ENCODE assay signal across 8 cellular contexts in the genomic region with DNA sequence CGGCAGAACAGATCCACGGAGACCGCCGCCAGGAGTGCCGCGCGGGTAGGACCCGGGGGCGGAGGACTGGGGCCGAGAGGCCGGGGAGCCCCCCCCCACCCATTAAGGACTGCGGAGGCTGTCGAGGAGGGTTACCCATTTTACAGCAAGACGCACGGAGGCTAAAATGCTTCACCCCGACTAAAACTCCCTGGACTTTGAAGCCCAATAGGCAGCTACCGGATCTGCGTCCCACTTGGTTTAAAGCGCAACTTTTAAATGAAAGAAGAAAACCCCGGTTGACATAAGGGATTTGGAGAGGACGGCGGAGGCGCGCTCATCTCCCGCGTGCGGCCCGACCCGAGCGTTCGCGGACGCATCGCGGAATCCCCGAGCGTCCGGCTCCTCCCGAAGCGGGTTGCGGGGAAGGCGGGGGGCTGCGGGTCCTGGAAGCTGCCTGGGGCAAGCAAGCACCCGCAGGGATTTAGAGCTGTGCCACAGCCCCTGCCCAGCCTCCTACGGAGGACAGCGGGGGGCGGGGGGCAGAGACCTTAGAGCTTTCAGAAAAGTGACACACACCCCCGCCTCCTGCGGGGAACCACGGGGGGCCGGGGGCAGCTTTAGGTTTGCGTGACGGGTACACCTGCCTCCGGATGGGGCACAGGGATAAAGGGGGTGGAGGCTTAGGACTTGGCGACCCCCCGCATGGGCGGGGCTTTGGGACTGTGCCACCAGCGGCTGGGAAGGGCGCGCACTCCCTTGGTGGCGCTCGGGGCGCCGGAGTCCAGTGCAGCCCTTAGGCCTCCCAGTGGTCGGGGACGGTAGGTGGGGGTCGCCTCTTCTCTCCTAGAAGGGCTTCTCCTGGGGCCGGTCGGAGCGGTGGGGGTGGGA. TPM values are rescaled to one million over a fixed set of nuclear protein-coding genes. Genes with fewer than 3 reads are reported as not detected.
DNase-seq lines count a peak whose midpoint lies in the region; ATAC-seq and TF ChIP-seq lines count a peak whose summit lies in the region.

No MANE protein-coding gene starts in this region.

- peaks cover 0 to 4% of the 10 kb centered on the region in 2 experiments; a peak in 1 of 4 replicates for H3K4me1 ChIP-seq in SK-N-SH (ENCODE audit: control insufficient read depth in 1 of 2, insufficient read depth in 2 of 2, low read depth in 1 of 2, low read length in 1 of 2)
- peaks cover 12% of the 10 kb centered on the region in 2 donors for H3K4me1 ChIP-seq in thoracic aorta (ENCODE audit: control insufficient read depth in 1 of 2, low read depth in 2 of 2)
- H3K4me1 ChIP-seq in MM.1S (ENCODE audit: low read length): 0 out of 2 replicates have a peak, but pooled peaks cover 3% of the 10 kb centered on the region

- no peaks in the 10 kb centered on the region for H3K9me3 Mint-ChIP-seq in activated T-helper 17 cell treated with anti-CD3 and anti-CD28 coated beads, Interleukin-2, amount 50 U/mL, for 72 hours

- H2AFZ ChIP-seq in SK-N-SH (ENCODE audit: low read depth): peak overlapping the region; percentile 63; the same call in 1 of the 2 replicates
- no peak overlapping the region for H2AFZ ChIP-seq in MM.1S (ENCODE audit: low read length)

- H3F3A ChIP-seq in SK-N-SH (replicated peaks; ENCODE audit: insufficient read depth): no peaks in the 10 kb centered on the region
- no peaks in the 10 kb centered on the region for H3F3A ChIP-seq in MM.1S (ENCODE audit: insufficient read depth, low read length)

- H3K36me3 ChIP-seq in SK-N-SH (replicated peaks in 1 of 2; ENCODE audit: control insufficient read depth in 1 of 2, insufficient read depth in 2 of 2, low read length in 1 of 2) (no peaks in the 10 kb centered on the region), thoracic aorta (no peaks in the 10 kb centered on the region), MM.1S (replicated peaks; ENCODE audit: insufficient read depth, low read length) (no peaks in the 10 kb centered on the region)

- H4K20me1 ChIP-seq in SK-N-SH (ENCODE audit: insufficient read depth) (no peaks in the 10 kb centered on the region), MM.1S (ENCODE audit: insufficient read depth, low read length) (no peaks in the 10 kb centered on the region)

- H3K27ac ChIP-seq in SK-N-SH (ENCODE audit: low read depth in 2 of 2, low read length in 1 of 2) (no peak overlapping the region), thoracic aorta (no peak overlapping the region), MM.1S (ENCODE audit: low read length) (no peak overlapping the region)

- H3K4me2 ChIP-seq in SK-N-SH: peak overlapping the region; percentile 78
- H3K4me2 ChIP-seq in MM.1S (ENCODE audit: low read depth, low read length): no peak overlapping the region

- POLR2A ChIA-PET in SK-N-SH (lab: Yijun Ruan, JAX): no interaction called here

- no peaks in the 10 kb centered on the region for H3K79me2 ChIP-seq in SK-N-SH (ENCODE audit: insufficient read depth)
- H3K79me2 ChIP-seq in MM.1S (ENCODE audit: low read length): no peaks in the 10 kb centered on the region

- TF ChIP-seq CTCF in SK-N-SH (IDR thresholded peaks at IDR 0.05): no peak; the same call in 1 of the 2 replicates
- no peak for TF ChIP-seq CTCF in thoracic aorta (IDR thresholded peaks at IDR 0.05)
- TF ChIP-seq CTCF in MM.1S (IDR thresholded peaks at IDR 0.05; ENCODE audit: low read length): no peak

- no peaks in the 10 kb centered on the region for H3K4me1 Mint-ChIP-seq in activated T-helper 17 cell treated with anti-CD3 and anti-CD28 coated beads, Interleukin-2, amount 50 U/mL, for 72 hours

- TF ChIP-seq RAD21 in SK-N-SH (IDR thresholded peaks at IDR 0.05; ENCODE audit: low read length): no peak

- H3K4me3 Mint-ChIP-seq in activated T-helper 17 cell treated with anti-CD3 and anti-CD28 coated beads, Interleukin-2, amount 50 U/mL, for 72 hours: peak overlapping the region; percentile 49

- peak overlapping the region; percentile 43 to 60 for H3K4me3 ChIP-seq in SK-N-SH (ENCODE audit: low read depth in 2 of 2, low read length in 1 of 2)
- H3K4me3 ChIP-seq in iPS-18c (ENCODE audit: insufficient read depth, low read depth, low read length): peak overlapping the region; percentile 56
- H3K4me3 ChIP-seq in thoracic aorta: peak overlapping the region; percentile 66
- H3K4me3 ChIP-seq in MM.1S (ENCODE audit: low read length): no peak overlapping the region

- no peak for TF ChIP-seq EP300 in SK-N-SH (IDR thresholded peaks at IDR 0.05; ENCODE audit: borderline replicate concordance in 1 of 2, low read depth in 1 of 2, low read length in 1 of 2)

- ATAC-seq in SK-N-SH treated with all-trans-retinoic acid at 6 μM for 48 hours (no peak), thoracic aorta (ENCODE audit: insufficient number of reproducible peaks, low FRiP score, low read depth) (no peak)
- no peak for ATAC-seq in activated T-helper 17 cell treated with anti-CD3 and anti-CD28 coated beads, Interleukin-2, amount 50 U/mL, for 72 hours (replicated peaks)

- no peak overlapping the region for H3K27ac Mint-ChIP-seq in activated T-helper 17 cell treated with anti-CD3 and anti-CD28 coated beads, Interleukin-2, amount 50 U/mL, for 72 hours

- H3K27me3 ChIP-seq in SK-N-SH (ENCODE audit: insufficient read depth) (peaks cover 8% of the 10 kb centered on the region; the same call in 1 of the 2 replicates), thoracic aorta (replicated peaks; ENCODE audit: insufficient read depth) (peaks cover 9% of the 10 kb centered on the region), MM.1S (replicated peaks; ENCODE audit: insufficient read depth, low read length) (peaks cover 24% of the 10 kb centered on the region)

- no peaks in the 10 kb centered on the region for H3K36me3 Mint-ChIP-seq in activated T-helper 17 cell treated with anti-CD3 and anti-CD28 coated beads, Interleukin-2, amount 50 U/mL, for 72 hours (ENCODE audit: low read depth)

- H3K9me2 ChIP-seq in SK-N-SH (no peaks in the 10 kb centered on the region), MM.1S (replicated peaks; ENCODE audit: insufficient read depth, low read length) (no peaks in the 10 kb centered on the region)

- no peaks in the 10 kb centered on the region for H3K9me3 ChIP-seq in SK-N-SH
- peaks cover 4% of the 10 kb centered on the region for H3K9me3 ChIP-seq in iPS-18c (ENCODE audit: control insufficient read depth, insufficient read depth, low read length)
- no peaks in the 10 kb centered on the region for H3K9me3 ChIP-seq in thoracic aorta
- no peaks in the 10 kb centered on the region for H3K9me3 ChIP-seq in MM.1S (replicated peaks; ENCODE audit: insufficient read depth, low read length)

- H3K9ac ChIP-seq in SK-N-SH (no peak overlapping the region), MM.1S (ENCODE audit: low read length) (no peak overlapping the region)

- 8% methylated on average over 41 of the region's 70 CpGs for WGBS in SK-N-SH (ENCODE audit: low lambda C conversion rate)

- CTCF ChIA-PET in SK-N-SH (lab: Yijun Ruan, JAX): interaction anchor here (0.6 to 7.7 kb wide), 8 partner anchors 9 to 718 kb away, joined by 3 to 105 read pairs (median 4); partner anchors contain the start of gene TRMU

- DNase-seq in SK-N-SH (peak; percentile 69), thoracic aorta (ENCODE audit: low spot score) (no peak), MM.1S (no peak), globus pallidus (ENCODE audit: low spot score) (no peak), NCI-H1694 treated with DMSO at 0.1 percent for 48 hours (lab: John Stamatoyannopoulos, UW) (no peak)

- H3K27me3 Mint-ChIP-seq in activated T-helper 17 cell treated with anti-CD3 and anti-CD28 coated beads, Interleukin-2, amount 50 U/mL, for 72 hours: peaks cover 18% of the 10 kb centered on the region

TF ChIP-seq in SK-N-SH, 30 proteins besides CTCF, POLR2A, EP300 and RAD21 (continues in another document):
- no peak for TF ChIP-seq POLR2AphosphoS5 (IDR thresholded peaks at IDR 0.05; ENCODE audit: low read depth, low read length)
- no peak for TF ChIP-seq FOSL2 (IDR thresholded peaks at IDR 0.05; ENCODE audit: borderline replicate concordance, low read depth)
- TF ChIP-seq GABPA (IDR thresholded peaks at IDR 0.05; ENCODE audit: low read depth): no peak
- TF ChIP-seq RFX5 (IDR thresholded peaks at IDR 0.05; ENCODE audit: low read length): no peak

TF ChIP-seq in SK-N-SH treated with all-trans-retinoic acid at 6 μM for 48 hours, 23 proteins besides CTCF, POLR2A, EP300 and RAD21 (continues in another document):
- TF ChIP-seq SNAI2 (CRISPR knock-in tag; IDR thresholded peaks at IDR 0.05) (no peak), ARNTL (CRISPR knock-in tag; IDR thresholded peaks at IDR 0.05; ENCODE audit: borderline replicate concordance, low read depth) (no peak), PPARA (CRISPR knock-in tag; IDR thresholded peaks at IDR 0.05; ENCODE audit: borderline replicate concordance) (no peak), TOX (CRISPR knock-in tag; IDR thresholded peaks at IDR 0.05; ENCODE audit: borderline replicate concordance) (no peak), GLIS3 (CRISPR knock-in tag; IDR thresholded peaks at IDR 0.05) (no peak), ZC3H10 (CRISPR knock-in tag; IDR thresholded peaks at IDR 0.05) (no peak), ISL1 (CRISPR knock-in tag; IDR thresholded peaks at IDR 0.05) (no peak), OSR1 (CRISPR knock-in tag; IDR thresholded peaks at IDR 0.05) (no peak), CSDC2 (CRISPR knock-in tag; IDR thresholded peaks at IDR 0.05) (no peak), POU6F1 (CRISPR knock-in tag; IDR thresholded peaks at IDR 0.05; ENCODE audit: borderline replicate concordance, low read depth) (no peak)

RNA-seq across cellular contexts. Expression of gene CELSR1, which starts 0.8 kb away (rescaled TPM):
- polyA plus RNA-seq in SK-N-SH (2012; rRNA removed): 1.8 and 5.0 TPM in 2 replicates
- polyA plus RNA-seq in SK-N-SH (2012; cell fraction: cytosol; rRNA removed): 2.0 and 3.3 TPM in 2 replicates
- 4.3 and 5.2 TPM in 2 replicates for polyA plus RNA-seq in SK-N-SH (2012; cell fraction: nucleus; rRNA removed)
- under 1 TPM; 0.32 to 0.48 TPM for total RNA-seq in activated T-helper 17 cell treated with anti-CD3 and anti-CD28 coated beads, Interleukin-2, amount 50 U/mL, for 72 hours
- 1 to 10 TPM; 1.5 to 6.7 TPM for total RNA-seq in thoracic aorta
